ENCODE assay signal across 1 cellular context in the genomic region with DNA sequence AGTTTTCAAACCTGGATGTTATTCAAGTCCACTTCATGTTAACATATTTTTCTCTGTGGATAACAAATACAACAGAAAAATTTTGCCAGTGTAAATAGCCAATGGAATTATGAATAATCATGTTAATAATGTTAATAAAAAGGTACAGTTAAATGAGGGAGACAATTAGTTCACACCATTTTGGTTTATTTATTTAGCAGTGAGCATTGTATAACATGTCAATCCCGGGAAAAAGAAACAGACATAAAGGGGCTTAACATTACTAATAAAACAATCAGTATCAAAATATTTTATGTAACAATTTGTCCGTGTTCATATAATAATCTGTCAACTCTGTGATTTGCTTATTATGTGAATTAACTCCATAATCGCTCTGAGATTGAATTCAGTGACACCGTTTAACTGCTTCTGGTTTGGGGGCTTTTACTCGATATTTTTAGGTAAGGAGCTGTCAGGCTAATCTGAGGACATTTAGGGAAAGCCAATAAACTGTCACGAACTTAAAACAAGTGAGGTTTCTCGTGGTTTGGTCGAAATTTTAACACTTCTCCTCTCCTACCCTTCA.
TF ChIP-seq lines count a peak whose summit lies in the region.

No MANE protein-coding gene starts in this region.

TF ChIP-seq in H1, 55 proteins besides CTCF, POLR2A, EP300 and RAD21 (continued from another document):
- TF ChIP-seq TCF12 (IDR thresholded peaks at IDR 0.05; ENCODE audit: low read depth, low read length), result no peak
- TF ChIP-seq CBX5 (IDR thresholded peaks at IDR 0.05; ENCODE audit: low read depth, low read length), result no peak
- no peak for TF ChIP-seq FOSL1 (IDR thresholded peaks at IDR 0.05; ENCODE audit: insufficient read depth, low read depth, low read length)
- TF ChIP-seq NRF1 (IDR thresholded peaks at IDR 0.05; ENCODE audit: low read depth, low read length), result no peak
- TF ChIP-seq SUZ12 (IDR thresholded peaks at IDR 0.05; ENCODE audit: low read length), result no peak
- no peak for TF ChIP-seq CREB1 (IDR thresholded peaks at IDR 0.05)
- TF ChIP-seq SIRT6 (IDR thresholded peaks at IDR 0.05; ENCODE audit: low read length), result no peak
- no peak for TF ChIP-seq NANOG (IDR thresholded peaks at IDR 0.05; ENCODE audit: insufficient read depth, low read depth, low read length, poor library complexity, severe bottlenecking)
- TF ChIP-seq RFX5 (IDR thresholded peaks at IDR 0.05; ENCODE audit: borderline replicate concordance, low read depth, low read length), result no peak
